Comparison of ENCODE assay signal across 15 cellular contexts in the genomic region with DNA sequence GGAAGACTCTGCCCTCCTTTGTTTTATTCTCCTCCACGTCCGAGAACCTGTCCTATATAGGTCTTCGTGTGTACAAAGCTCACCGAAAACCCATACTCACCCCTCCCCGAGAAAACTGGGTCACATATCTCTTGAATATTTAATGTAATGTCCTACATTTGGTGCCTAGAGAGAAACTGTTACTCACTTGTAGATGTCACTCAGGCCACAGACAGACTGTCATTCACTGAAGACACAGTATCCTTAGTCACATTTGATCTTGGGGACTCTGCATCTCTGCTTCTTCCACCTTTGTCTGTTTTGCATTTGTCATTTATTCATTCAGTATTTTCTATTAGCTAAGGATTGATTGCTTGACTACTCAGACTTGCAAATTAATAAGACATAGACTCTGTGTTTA.
DNase-seq lines count a peak whose midpoint lies in the region; ATAC-seq and TF ChIP-seq lines count a peak whose summit lies in the region.
"Had no signal": no experiment of that assay in that cellular context is flagged by ENCODE, and none has a peak within 500 bp of the region (broad histone marks: within the 10 kb centered on the region; RNA-seq: fewer than 3 reads in every experiment).

No MANE protein-coding gene starts in this region.

- H2AK9ac ChIP-seq in IMR-90 (replicated peaks; ENCODE audit: low read depth, low read length, poor library complexity): no peak overlapping the region

- no peak overlapping the region for H3K27ac ChIP-seq in IMR-90 (ENCODE audit: insufficient read depth, low read length)
- peak overlapping the region; percentile 2; the same call in 1 of the 2 replicates for H3K27ac ChIP-seq in Panc1 (ENCODE audit: low read length)
- no peak overlapping the region for H3K27ac ChIP-seq in mesendoderm (ENCODE audit: low read depth, low read length)
- H3K27ac ChIP-seq: BLaER1 treated with 17β-estradiol and CSF1 and Interleukin-3, amounts not matched to agents 10 nM and 100 nM had no signal

- no peak overlapping the region for H2AFZ ChIP-seq in IMR-90 (replicated peaks; ENCODE audit: low read length, poor library complexity)
- H2AFZ ChIP-seq: GM23338 had no signal

- H2BK5ac ChIP-seq in IMR-90 (ENCODE audit: low read depth, low read length, poor library complexity, severe bottlenecking): no peak overlapping the region
- H2BK5ac ChIP-seq in mesendoderm (ENCODE audit: low read length): no peak overlapping the region

- no TSS peak for BruUV-seq in IMR-90 (replicated peaks; lab: Mats Ljungman, UMichigan)
- BruUV-seq in Panc1 (replicated peaks; lab: Mats Ljungman, UMichigan): no TSS peak

- no peak overlapping the region for H3K14ac ChIP-seq in IMR-90 (replicated peaks; ENCODE audit: low read depth, low read length)

- no peak for ATAC-seq in IMR-90 (ENCODE audit: low read depth)
- ATAC-seq in Panc1: no peak
- ATAC-seq in natural killer cell treated with Interleukin-12 subunit alpha and Interleukin-12 subunit beta and Interleukin-15 and Interleukin-18, amount 100 ng/mL, for 72 hours: no peak
- no peak for ATAC-seq in HG03439 (IDR thresholded peaks at IDR 0.05; ENCODE audit: unreplicated experiment)
- ATAC-seq: CD8-positive, alpha-beta T cell; GM23338 had no signal

- no peak overlapping the region for H2BK20ac ChIP-seq in IMR-90 (ENCODE audit: low read depth, low read length)

- no peaks in the 10 kb centered on the region; the same call in 1 of the 2 replicates for H3K4me1 ChIP-seq in IMR-90 (ENCODE audit: control insufficient read depth, insufficient read depth, low read length)
- peaks cover 4% of the 10 kb centered on the region; the same call in 1 of the 2 replicates for H3K4me1 ChIP-seq in Panc1 (ENCODE audit: control insufficient read depth, insufficient read depth, low read length)
- no peaks in the 10 kb centered on the region for H3K4me1 ChIP-seq in mesendoderm (ENCODE audit: control insufficient read depth, low read depth, low read length)
- H3K4me1 ChIP-seq: BLaER1 treated with 17β-estradiol and CSF1 and Interleukin-3, amounts not matched to agents 10 nM and 100 nM had no signal

- DNase-seq in IMR-90: no peak
- DNase-seq in Panc1 (ENCODE audit: low read depth, low spot score): no peak
- DNase-seq in endothelial cell (ENCODE audit: low spot score): no peak
- DNase-seq in neural crest cell (ENCODE audit: low read depth, low spot score): no peak
- DNase-seq in natural killer cell treated with Interleukin-12 subunit alpha and Interleukin-12 subunit beta and Interleukin-15 and Interleukin-18, amount 100 ng/mL, for 72 hours (ENCODE audit: low spot score): no peak
- DNase-seq in mesendoderm: no peak
- DNase-seq: Calu3; CD8-positive, alpha-beta T cell; DMS79 treated with DMSO at 0.1 percent for 48 hours; HCEC 1CT had no signal

- in situ Hi-C loops in IMR-90 (cut with MboI; ENCODE audit: low sequenced_read_pairs): no loop called here
- in situ Hi-C loops in Panc1 (cut with HindIII; ENCODE audit: low pct_unique_long_range_greater_than_20kb, low sequenced_read_pairs): no loop called here

- H4K5ac ChIP-seq in IMR-90 (ENCODE audit: low read depth, low read length) (no peak overlapping the region), mesendoderm (ENCODE audit: low read length) (no peak overlapping the region)

- H3K27me3 Mint-ChIP-seq in endothelial cell (ENCODE audit: unreplicated experiment) (peaks cover 3% of the 10 kb centered on the region), neural crest cell (ENCODE audit: low read depth) (no peaks in the 10 kb centered on the region)
- H3K27me3 Mint-ChIP-seq in natural killer cell treated with Interleukin-12 subunit alpha and Interleukin-12 subunit beta and Interleukin-15 and Interleukin-18, amount 100 ng/mL, for 72 hours: no peaks in the 10 kb centered on the region
- H3K27me3 Mint-ChIP-seq: B cell, IgD-negative memory B cell had no signal

- no peak for TF ChIP-seq POLR2A in IMR-90 (IDR thresholded peaks at IDR 0.05; ENCODE audit: low read depth, low read length)

- no peaks in the 10 kb centered on the region for H3K36me3 Mint-ChIP-seq in endothelial cell (ENCODE audit: low read depth, unreplicated experiment)
- no peaks in the 10 kb centered on the region for H3K36me3 Mint-ChIP-seq in neural crest cell (ENCODE audit: low read depth)
- no peaks in the 10 kb centered on the region for H3K36me3 Mint-ChIP-seq in natural killer cell treated with Interleukin-12 subunit alpha and Interleukin-12 subunit beta and Interleukin-15 and Interleukin-18, amount 100 ng/mL, for 72 hours
- H3K36me3 Mint-ChIP-seq: CD8-positive, alpha-beta T cell had no signal

- no peak overlapping the region for H3K4me3 Mint-ChIP-seq in endothelial cell (ENCODE audit: unreplicated experiment)
- H3K4me3 Mint-ChIP-seq in neural crest cell: no peak overlapping the region
- H3K4me3 Mint-ChIP-seq in natural killer cell treated with Interleukin-12 subunit alpha and Interleukin-12 subunit beta and Interleukin-15 and Interleukin-18, amount 100 ng/mL, for 72 hours: no peak overlapping the region
- H3K4me3 Mint-ChIP-seq: B cell; CD8-positive, alpha-beta T cell; GM23338; IgD-negative memory B cell had no signal

- H3K4me2 ChIP-seq in IMR-90 (ENCODE audit: low read depth, low read length): no peak overlapping the region
- H3K4me2 ChIP-seq in mesendoderm (ENCODE audit: low read length): no peak overlapping the region
- H3K4me2 ChIP-seq: BLaER1 treated with 17β-estradiol and CSF1 and Interleukin-3, amounts not matched to agents 10 nM and 100 nM; GM23338 had no signal

- H3K79me1 ChIP-seq in IMR-90 (ENCODE audit: low read depth in 1 of 2, low read length in 2 of 2): no peaks in the 10 kb centered on the region
- no peaks in the 10 kb centered on the region for H3K79me1 ChIP-seq in mesendoderm (ENCODE audit: low read length)

- POLR2A ChIA-PET in IMR-90 (lab: Charles Lee; ENCODE audit: unreplicated experiment): no interaction called here
- POLR2A ChIA-PET in Panc1 (lab: Charles Lee): no interaction called here

- 0 out of 2 replicates have a peak overlapping the region, but pooled peaks have one; percentile 13 for H2AK5ac ChIP-seq in IMR-90 (ENCODE audit: low read depth, low read length)
- no peak overlapping the region for H2AK5ac ChIP-seq in mesendoderm (ENCODE audit: low read length)

- H3K9me3 Mint-ChIP-seq in endothelial cell (ENCODE audit: unreplicated experiment) (no peaks in the 10 kb centered on the region), neural crest cell (no peaks in the 10 kb centered on the region)
- H3K9me3 Mint-ChIP-seq in natural killer cell treated with Interleukin-12 subunit alpha and Interleukin-12 subunit beta and Interleukin-15 and Interleukin-18, amount 100 ng/mL, for 72 hours: no peaks in the 10 kb centered on the region
- H3K9me3 Mint-ChIP-seq: CD8-positive, alpha-beta T cell; GM23338 had no signal

- H3K18ac ChIP-seq in IMR-90 (ENCODE audit: low read depth, low read length): no peak overlapping the region
- H3K18ac ChIP-seq in mesendoderm (ENCODE audit: low read length): no peak overlapping the region

- H3K36me3 ChIP-seq in IMR-90 (ENCODE audit: control insufficient read depth, insufficient read depth, low read length) (no peaks in the 10 kb centered on the region), Panc1 (ENCODE audit: control insufficient read depth, insufficient read depth, low read length) (no peaks in the 10 kb centered on the region), mesendoderm (ENCODE audit: control insufficient read depth, insufficient read depth, low read length) (no peaks in the 10 kb centered on the region)
- H3K36me3 ChIP-seq: BLaER1 treated with 17β-estradiol and CSF1 and Interleukin-3, amounts not matched to agents 10 nM and 100 nM had no signal

- no peaks in the 10 kb centered on the region for H3K79me2 ChIP-seq in mesendoderm (ENCODE audit: control insufficient read depth, insufficient read depth, low read length)

- H3K27ac Mint-ChIP-seq in endothelial cell (ENCODE audit: unreplicated experiment) (peak overlapping the region; percentile 23), neural crest cell (ENCODE audit: unreplicated experiment) (peak overlapping the region; percentile 7)
- H3K27ac Mint-ChIP-seq in natural killer cell treated with Interleukin-12 subunit alpha and Interleukin-12 subunit beta and Interleukin-15 and Interleukin-18, amount 100 ng/mL, for 72 hours: no peak overlapping the region
- H3K27ac Mint-ChIP-seq: B cell; CD8-positive, alpha-beta T cell; GM23338; IgD-negative memory B cell had no signal

- H4K8ac ChIP-seq in IMR-90 (ENCODE audit: low read depth in 2 of 2, low read length in 2 of 2) (no peak overlapping the region), mesendoderm (ENCODE audit: low read depth, low read length) (no peak overlapping the region)

- H3K56ac ChIP-seq in IMR-90 (ENCODE audit: extremely low read depth, insufficient read depth, low read length) (no peak overlapping the region), mesendoderm (ENCODE audit: low read length) (no peak overlapping the region)

- H3K27me3 ChIP-seq in IMR-90 (ENCODE audit: control insufficient read depth, insufficient read depth, low read length): no peaks in the 10 kb centered on the region
- no peaks in the 10 kb centered on the region for H3K27me3 ChIP-seq in Panc1 (ENCODE audit: control insufficient read depth, insufficient read depth, low read length)
- no peaks in the 10 kb centered on the region for H3K27me3 ChIP-seq in mesendoderm (ENCODE audit: insufficient read depth, low read length, poor library complexity)
- H3K27me3 ChIP-seq: BLaER1 treated with 17β-estradiol and CSF1 and Interleukin-3, amounts not matched to agents 10 nM and 100 nM had no signal

- no peaks in the 10 kb centered on the region for H3K9me3 ChIP-seq in IMR-90 (ENCODE audit: control insufficient read depth, insufficient read depth, low read length)
- no peaks in the 10 kb centered on the region for H3K9me3 ChIP-seq in Panc1 (ENCODE audit: control insufficient read depth, insufficient read depth, low read depth, low read length)
- H3K9me3 ChIP-seq: BLaER1 treated with 17β-estradiol and CSF1 and Interleukin-3, amounts not matched to agents 10 nM and 100 nM had no signal

- intact Hi-C loops in IMR-90 (cut with micrococcal nuclease): no loop called here
- intact Hi-C loops in Panc1 (cut with micrococcal nuclease; ENCODE audit: unreplicated experiment): no loop called here

- H3K9me1 ChIP-seq in IMR-90 (ENCODE audit: insufficient read depth, low read length): no peaks in the 10 kb centered on the region

- no peak overlapping the region for H2BK15ac ChIP-seq in IMR-90 (ENCODE audit: low read depth, low read length)
- no peak overlapping the region for H2BK15ac ChIP-seq in mesendoderm (replicated peaks; ENCODE audit: low read depth)

- no peak overlapping the region for H3K9ac ChIP-seq in IMR-90 (ENCODE audit: low read depth, low read length)
- no peak overlapping the region for H3K9ac ChIP-seq in mesendoderm (ENCODE audit: low read length)
- H3K9ac ChIP-seq: BLaER1 treated with 17β-estradiol and CSF1 and Interleukin-3, amounts not matched to agents 10 nM and 100 nM had no signal

- H3K4me3 ChIP-seq in IMR-90 (ENCODE audit: insufficient read depth, low read depth, low read length) (no peak overlapping the region), Panc1 (ENCODE audit: low read depth in 2 of 2, low read length in 2 of 2) (no peak overlapping the region), mesendoderm (ENCODE audit: low read length) (no peak overlapping the region)
- H3K4me3 ChIP-seq: BLaER1 treated with 17β-estradiol and CSF1 and Interleukin-3, amounts not matched to agents 10 nM and 100 nM; GM23338 had no signal

- no peaks in the 10 kb centered on the region for H4K20me1 ChIP-seq in IMR-90 (ENCODE audit: insufficient read depth, low read length)
- H4K20me1 ChIP-seq: BLaER1 treated with 17β-estradiol and CSF1 and Interleukin-3, amounts not matched to agents 10 nM and 100 nM had no signal

- H4K91ac ChIP-seq in IMR-90 (ENCODE audit: insufficient read depth, low read depth, low read length): no peak overlapping the region

- no CpG with 5 or more reads among the region's 5 CpGs for WGBS in IMR-90 (ENCODE audit: extremely low coverage in 2 of 2, insufficient read length in 1 of 2), 2 experiments
- WGBS in mesendoderm (ENCODE audit: extremely low coverage, insufficient coverage, low lambda C conversion rate): no CpG with 5 or more reads among the region's 5 CpGs

- H3K4me1 Mint-ChIP-seq in endothelial cell (ENCODE audit: unreplicated experiment) (peaks cover 3% of the 10 kb centered on the region), neural crest cell (peaks cover 6% of the 10 kb centered on the region)
- H3K4me1 Mint-ChIP-seq in natural killer cell treated with Interleukin-12 subunit alpha and Interleukin-12 subunit beta and Interleukin-15 and Interleukin-18, amount 100 ng/mL, for 72 hours (ENCODE audit: low read depth in 2 of 2): peaks cover 0 to 3% of the 10 kb centered on the region in 2 donors
- H3K4me1 Mint-ChIP-seq: B cell, GM23338, IgD-negative memory B cell had no signal

- H3K23ac ChIP-seq in IMR-90 (ENCODE audit: low read depth, low read length): no peak overlapping the region
- H3K23ac ChIP-seq in mesendoderm (ENCODE audit: low read length): no peak overlapping the region

- TF ChIP-seq RAD21 in IMR-90 (IDR thresholded peaks at IDR 0.05; ENCODE audit: low read length): no peak

- dilution Hi-C loops in IMR-90 (cut with HindIII; ENCODE audit: low sequenced_read_pairs, unreplicated experiment): no loop called here

- TF ChIP-seq CTCF in IMR-90 (conservative IDR thresholded peaks at IDR 0.05; ENCODE audit: low read depth, low read length) (no peak), Panc1 (IDR thresholded peaks at IDR 0.05) (no peak), endothelial cell (IDR thresholded peaks at IDR 0.05; ENCODE audit: unreplicated experiment) (no peak), neural crest cell (conservative IDR thresholded peaks at IDR 0.05) (no peak)

- H3K4ac ChIP-seq in IMR-90 (ENCODE audit: low read depth, low read length) (0 out of 2 replicates have a peak overlapping the region, but pooled peaks have one; percentile 35), mesendoderm (ENCODE audit: low read depth, low read length) (no peak overlapping the region)

- CTCF ChIA-PET in IMR-90 (lab: Yijun Ruan, JAX): no interaction called here
- CTCF ChIA-PET in Panc1 (lab: Charles Lee): no interaction called here

- H2BK120ac ChIP-seq in IMR-90 (ENCODE audit: low read depth, low read length) (peak overlapping the region; percentile 26; the same call in 1 of the 2 replicates), mesendoderm (ENCODE audit: low read depth, low read length) (no peak overlapping the region)

Comparison
In these comparisons a context has a peak if more than half of its experiments do, and no peak if none do; other contexts are left out.
1. H3K27ac Mint-ChIP-seq: peak in endothelial cell (single experiment) and neural crest cell (single experiment); none in natural killer cell treated with Interleukin-12 subunit alpha and Interleukin-12 subunit beta and Interleukin-15 and Interleukin-18, amount 100 ng/mL, for 72 hours (0 of 2).